8 cellular contexts compared by ENCODE assay signal in genomic region chr4:108619372-108620100, GRCh38. TPM values are rescaled to one million over a fixed set of nuclear protein-coding genes. Genes with fewer than 3 reads are reported as not detected.
DNase-seq lines count a peak whose midpoint lies in the region; ATAC-seq and TF ChIP-seq lines count a peak whose summit lies in the region.

No MANE protein-coding gene starts in this region.

- H3K4me3 ChIP-seq in foreskin fibroblast (ENCODE audit: low read depth in 1 of 2, low read length in 2 of 2) (peak overlapping the region; percentile 78 to 95), skeletal muscle tissue (ENCODE audit: low read length in 3 of 3) (peak overlapping the region; percentile 71 to 99 (median 79))

- H3K27ac ChIP-seq in skeletal muscle tissue (ENCODE audit: low read depth, low read length): peak overlapping the region; percentile 63

- no peaks in the 10 kb centered on the region for H3K9me3 ChIP-seq in skeletal muscle tissue (ENCODE audit: control insufficient read depth in 3 of 3, low read length in 3 of 3)

- H3K27me3 ChIP-seq in skeletal muscle tissue (ENCODE audit: control insufficient read depth in 3 of 3, insufficient read depth in 3 of 3, low read length in 3 of 3): no peaks in the 10 kb centered on the region

- peak; percentile 5 for ATAC-seq in GM19324 (IDR thresholded peaks at IDR 0.05; ENCODE audit: low FRiP score, unreplicated experiment)
- ATAC-seq in HG03378 (IDR thresholded peaks at IDR 0.05; ENCODE audit: unreplicated experiment): peak; percentile 9
- ATAC-seq in HG03469 (IDR thresholded peaks at IDR 0.05; ENCODE audit: unreplicated experiment): no peak

- peak overlapping the region; percentile 66 to 78 (median 71) for H3K9ac ChIP-seq in skeletal muscle tissue (ENCODE audit: low read depth in 1 of 3, low read length in 3 of 3)

- peak; percentile 32 for DNase-seq in activated T-cell treated with anti-CD3 and anti-CD28 coated beads, Interleukin-2, amount 50 U/mL, for 1 hour
- DNase-seq in foreskin fibroblast (no peak), EL (no peak), cerebellum (ENCODE audit: low spot score) (no peak)

- peaks cover 17 to 31% (median 24%) of the 10 kb centered on the region in 3 donors for H3K36me3 ChIP-seq in skeletal muscle tissue (ENCODE audit: control insufficient read depth in 3 of 3, insufficient read depth in 3 of 3, low read length in 3 of 3)

- peaks cover 5 to 26% (median 21%) of the 10 kb centered on the region in 3 donors for H3K4me1 ChIP-seq in skeletal muscle tissue (ENCODE audit: control insufficient read depth in 3 of 3, insufficient read depth in 3 of 3, low read length in 3 of 3)

- TF ChIP-seq CTCF in foreskin fibroblast (IDR thresholded peaks at IDR 0.05; ENCODE audit: low read depth, low read length): no peak

RNA-seq across cellular contexts. Expression of gene RPL34, which starts 0.8 kb away (rescaled TPM):
- total RNA-seq in skeletal muscle tissue: 1,208 TPM
- total RNA-seq in cerebellum: 542 TPM

RNA-seq across cellular contexts. Expression of gene OSTC, which starts 30.9 kb away (rescaled TPM):
- 109 TPM for total RNA-seq in skeletal muscle tissue
- 59.0 TPM for total RNA-seq in cerebellum
